ENCODE assay signal across 10 cellular contexts in genomic region chr14:102295301-102295700, GRCh38. TPM values are rescaled to one million over a fixed set of nuclear protein-coding genes. Genes with fewer than 3 reads are reported as not detected.
DNase-seq lines count a peak whose midpoint lies in the region; ATAC-seq and TF ChIP-seq lines count a peak whose summit lies in the region.
"Had no signal": no experiment of that assay in that cellular context is flagged by ENCODE, and none has a peak within 500 bp of the region (broad histone marks: within the 10 kb centered on the region; RNA-seq: fewer than 3 reads in every experiment).

No MANE protein-coding gene starts in this region.

- peak; percentile 49 for ATAC-seq in PC-3
- ATAC-seq: T-helper 17 cell had no signal

- no peak for TF ChIP-seq EP300 in ovary (IDR thresholded peaks at IDR 0.05)

- peak; percentile 63 for TF ChIP-seq CTCF in PC-3 (conservative IDR thresholded peaks at IDR 0.05; ENCODE audit: low read depth, low read length)
- TF ChIP-seq CTCF in epithelial cell of esophagus (IDR thresholded peaks at IDR 0.05; ENCODE audit: insufficient read depth, low read depth, low read length, missing control alignments): peak; percentile 24
- peak in 2 of 3 donors; percentile 23 to 27 for TF ChIP-seq CTCF in ovary (IDR thresholded peaks at IDR 0.05)

- peaks cover 47% of the 10 kb centered on the region for H3K4me1 ChIP-seq in PC-3 (ENCODE audit: insufficient read depth, low read length)
- H3K4me1 ChIP-seq in ovary (ENCODE audit: insufficient read depth): peaks cover 3% of the 10 kb centered on the region
- H3K4me1 ChIP-seq: prostate gland had no signal

- TF ChIP-seq POLR2A in ovary (IDR thresholded peaks at IDR 0.05): no peak

- H3K79me2 ChIP-seq in PC-3 (ENCODE audit: low read length): peaks cover 92% of the 10 kb centered on the region

- H3K27me3 ChIP-seq in PC-3 (ENCODE audit: low read length) (no peaks in the 10 kb centered on the region), ovary (no peaks in the 10 kb centered on the region)

- WGBS in ovary, 3 donors: 6 to 17% (median 13%) methylated on average over 3 of the region's 3 CpGs

- peak overlapping the region; percentile 8; the same call in 1 of the 2 replicates for H3K4me2 ChIP-seq in PC-3 (ENCODE audit: low read length)

- peak; percentile 9 for DNase-seq in G401 (ENCODE audit: low spot score)
- peak; percentile 53 for DNase-seq in PC-3
- DNase-seq in epithelial cell of esophagus (ENCODE audit: low read depth): no peak
- DNase-seq in ovary: no peak
- no peak for DNase-seq in LoVo (ENCODE audit: low spot score)
- DNase-seq in mucosa of gallbladder (ENCODE audit: low spot score): no peak
- DNase-seq in cerebellar nuclear complex (lab: John Stamatoyannopoulos, UW): no peak
- DNase-seq in retina: no peak
- DNase-seq: T-helper 17 cell had no signal

- CTCF ChIA-PET in PC-3 (lab: Charles Lee): no interaction called here

- no peaks in the 10 kb centered on the region for H4K20me1 ChIP-seq in PC-3 (ENCODE audit: low read length)

- no peak overlapping the region for H2AFZ ChIP-seq in PC-3 (ENCODE audit: low read length)

- in situ Hi-C loops in G401 (cut with HindIII; ENCODE audit: low sequenced_read_pairs): no loop called here

- H3K27ac ChIP-seq in PC-3 (ENCODE audit: low read length) (peak overlapping the region; percentile 97), ovary (peak overlapping the region in 1 of 2 donors; percentile 56)
- H3K27ac ChIP-seq: prostate gland had no signal

- H3K9ac ChIP-seq in PC-3 (ENCODE audit: low read length): peak overlapping the region; percentile 78

- H3K4me3 ChIP-seq in PC-3 (ENCODE audit: low read length): no peak overlapping the region
- H3K4me3 ChIP-seq in epithelial cell of esophagus (ENCODE audit: low read length): no peak overlapping the region
- H3K4me3 ChIP-seq in ovary: no peak overlapping the region
- H3K4me3 ChIP-seq: prostate gland had no signal

- no TSS peak for BruUV-seq in PC-3 (replicated peaks; lab: Mats Ljungman, UMichigan)

- peaks cover 5% of the 10 kb centered on the region for H3F3A ChIP-seq in PC-3 (ENCODE audit: low read length, unreplicated experiment)

- H3K36me3 ChIP-seq in PC-3 (ENCODE audit: low read depth, low read length): peaks cover 34% of the 10 kb centered on the region
- no peaks in the 10 kb centered on the region for H3K36me3 ChIP-seq in ovary
- H3K36me3 ChIP-seq: prostate gland had no signal

- H3K9me3 ChIP-seq in PC-3 (ENCODE audit: low read length) (no peaks in the 10 kb centered on the region), ovary (no peaks in the 10 kb centered on the region)
- H3K9me3 ChIP-seq: prostate gland had no signal

- H3K9me2 ChIP-seq in PC-3 (replicated peaks; ENCODE audit: low read length): no peaks in the 10 kb centered on the region

- POLR2A ChIA-PET in PC-3 (lab: Charles Lee; ENCODE audit: unreplicated experiment): interaction anchor here (0.6 to 0.7 kb wide), 2 partner anchors 10 to 29 kb away, joined by 3 read pairs; no protein-coding TSS in a partner anchor

- intact Hi-C loops in PC-3 (cut with micrococcal nuclease) (no loop called here), ovary (cut with DNase I) (no loop called here)

RNA-seq across cellular contexts. Expression of gene MOK, which starts 9.7 kb away (rescaled TPM):
- total RNA-seq in G401 (2014; rRNA removed; shearing (Covaris generic)): 11.3 and 20.6 TPM in 2 replicates
- total RNA-seq in PC-3 (2014; rRNA removed) (106 and 108 TPM in 2 replicates), ovary (10 to 100 TPM; 21.8 to 51.1 (median 24.0) TPM), mucosa of gallbladder (20.5 TPM)
- polyA plus RNA-seq in ovary: 10 to 100 TPM; 20.0 to 23.8 TPM

RNA-seq across cellular contexts. Expression of gene ZNF839, which starts 24.2 kb away (rescaled TPM):
- total RNA-seq in G401 (2014; rRNA removed; shearing (Covaris generic)): 13.2 and 16.4 TPM in 2 replicates
- total RNA-seq in PC-3 (2014; rRNA removed) (13.2 and 20.5 TPM in 2 replicates), ovary (10 to 100 TPM in 6 of 7 donors, 1 to 10 TPM in 1; 9.8 to 14.9 (median 12.6) TPM), mucosa of gallbladder (11.1 TPM)
- polyA plus RNA-seq in ovary: 10 to 100 TPM in 1 of 2 donors, 1 to 10 TPM in 1; 6.4 to 11.2 TPM

Comparison
In these comparisons a context has a peak if more than half of its experiments do, and no peak if none do; other contexts are left out.
1. DNase-seq: peak in G401 (single experiment) and PC-3 (single experiment); none in epithelial cell of esophagus (single experiment), ovary (0 of 5), LoVo (single experiment), mucosa of gallbladder (single experiment), cerebellar nuclear complex (0 of 2) and retina (single experiment).
2. Peak in every context shown above with its lines, with median percentiles within 50 percentile points of each other: CTCF ChIP-seq.